ENCODE assay signal across 8 cellular contexts in the genomic region with DNA sequence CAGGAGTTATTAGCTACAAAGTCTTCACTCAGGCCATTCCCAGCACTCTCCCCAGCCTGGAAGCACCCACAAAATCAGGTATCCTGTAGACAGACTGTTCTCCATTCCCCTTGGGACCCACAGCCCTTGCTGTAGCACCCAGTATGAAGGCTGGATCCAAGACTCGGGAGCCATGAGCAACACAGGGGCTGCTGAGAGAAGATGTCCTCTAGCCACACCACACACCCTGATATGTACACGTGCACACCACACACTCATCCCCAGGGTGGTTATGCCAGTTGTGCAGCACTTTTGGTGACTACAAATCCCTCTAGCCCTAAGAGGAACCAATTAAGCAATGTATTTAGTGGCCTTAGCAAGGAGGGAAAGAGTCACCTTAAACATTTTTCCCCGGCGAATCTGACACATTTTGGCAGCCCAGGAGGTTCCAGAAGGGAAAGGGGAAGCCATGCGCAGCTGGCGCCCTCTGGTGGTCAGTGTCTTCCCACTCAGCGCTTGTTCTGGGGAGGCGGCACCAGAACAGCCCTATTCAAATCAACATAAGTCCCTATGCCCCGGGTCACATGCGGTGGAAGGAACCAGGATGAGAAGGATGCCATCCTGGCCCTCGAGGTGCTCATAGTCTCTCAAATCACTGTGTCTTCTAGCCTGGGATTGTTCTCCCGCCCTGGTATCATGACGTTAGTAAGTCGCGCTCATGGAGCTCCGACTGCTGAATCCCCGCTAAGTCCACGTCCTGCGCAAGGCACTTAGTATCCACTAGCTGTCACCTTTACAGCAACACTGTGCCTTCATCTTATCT.
DNase-seq lines count a peak whose midpoint lies in the region; ATAC-seq lines count a peak whose summit lies in the region.

No MANE protein-coding gene starts in this region.

- H3K4me1 Mint-ChIP-seq in central memory CD8-positive, alpha-beta T cell, result peaks cover 6% of the 10 kb centered on the region

- DNase-seq in GM04503 (ENCODE audit: low read depth) (peak; percentile 23), NCI-H2171 (lab: John Stamatoyannopoulos, UW) (peak; percentile 66), kidney tubule cell (ENCODE audit: low spot score) (peak; percentile 82)
- DNase-seq in central memory CD8-positive, alpha-beta T cell (ENCODE audit: low spot score in 2 of 2), result peak; percentile 42 to 57
- DNase-seq in stimulated activated CD4-positive, alpha-beta T cell treated with anti-CD3 and anti-CD28 coated beads, Interleukin-1b, Interleukin-23, amount 100 ng/mL, for 48 hours, result peak; percentile 77

- H3K36me3 Mint-ChIP-seq in central memory CD8-positive, alpha-beta T cell (ENCODE audit: insufficient read depth), result no peaks in the 10 kb centered on the region

- peak overlapping the region; percentile 4 for H3K27ac Mint-ChIP-seq in central memory CD8-positive, alpha-beta T cell (ENCODE audit: low read depth)

- peak; percentile 43 for ATAC-seq in HG02763 (IDR thresholded peaks at IDR 0.05; ENCODE audit: unreplicated experiment)
- ATAC-seq in activated CD4-positive, CD25-positive, alpha-beta regulatory T cell treated with anti-CD3 and anti-CD28 coated beads, Interleukin-2, amount 50 U/mL, for 24 hours, result peak; percentile 65 to 77
- ATAC-seq in central memory CD8-positive, alpha-beta T cell (replicated peaks; ENCODE audit: extremely low read depth, poor library complexity, severe bottlenecking), result no peak
- no peak for ATAC-seq in HG02623 (IDR thresholded peaks at IDR 0.05; ENCODE audit: unreplicated experiment)

- peaks cover 42% of the 10 kb centered on the region for H3K27me3 Mint-ChIP-seq in central memory CD8-positive, alpha-beta T cell

- H3K9me3 Mint-ChIP-seq in central memory CD8-positive, alpha-beta T cell, result no peaks in the 10 kb centered on the region

- no peak overlapping the region for H3K4me3 Mint-ChIP-seq in central memory CD8-positive, alpha-beta T cell

Comparison
In these comparisons a context has a peak if more than half of its experiments do, and no peak if none do; other contexts are left out.
1. DNase-seq: peak in every context shown above with its lines; median percentile 82 in kidney tubule cell; 77 in stimulated activated CD4-positive, alpha-beta T cell treated with anti-CD3 and anti-CD28 coated beads, Interleukin-1b, Interleukin-23, amount 100 ng/mL, for 48 hours; 66 in NCI-H2171; 50 in central memory CD8-positive, alpha-beta T cell; 23 in GM04503.
2. ATAC-seq: peak in HG02763 (single experiment) and activated CD4-positive, CD25-positive, alpha-beta regulatory T cell treated with anti-CD3 and anti-CD28 coated beads, Interleukin-2, amount 50 U/mL, for 24 hours (2 of 2); none in central memory CD8-positive, alpha-beta T cell (single experiment) and HG02623 (single experiment).